ENCODE assay signal across 8 cellular contexts in genomic region chr5:124662261-124662781, GRCh38.
DNase-seq lines count a peak whose midpoint lies in the region; TF ChIP-seq lines count a peak whose summit lies in the region.

No MANE protein-coding gene starts in this region.

- H3K4me1 ChIP-seq in colonic mucosa (peaks cover 31% of the 10 kb centered on the region), muscle layer of duodenum (ENCODE audit: control insufficient read depth in 1 of 2, insufficient read depth in 2 of 2, low read length in 2 of 2) (peaks cover 16 to 28% of the 10 kb centered on the region in 2 donors)

- H3K36me3 ChIP-seq in colonic mucosa (no peaks in the 10 kb centered on the region), muscle layer of duodenum (ENCODE audit: control insufficient read depth in 1 of 2, insufficient read depth in 2 of 2, low read length in 2 of 2) (no peaks in the 10 kb centered on the region)

- TF ChIP-seq CTCF in colonic mucosa (IDR thresholded peaks at IDR 0.05): no peak
- no peak for TF ChIP-seq CTCF in GM20000 (IDR thresholded peaks at IDR 0.05; ENCODE audit: extremely low read depth, missing control alignments)

- H3K27ac ChIP-seq in colonic mucosa (peak overlapping the region; percentile 67), muscle layer of duodenum (ENCODE audit: low read length) (peak overlapping the region; percentile 82)

- peak overlapping the region in 1 of 2 donors; percentile 30 for H3K9ac ChIP-seq in colonic mucosa (ENCODE audit: low read depth in 2 of 2, low read length in 2 of 2)

- H3K9me3 ChIP-seq in colonic mucosa: no peaks in the 10 kb centered on the region
- no peaks in the 10 kb centered on the region for H3K9me3 ChIP-seq in muscle layer of duodenum (ENCODE audit: control insufficient read depth in 1 of 2, low read length in 2 of 2)

- no peak overlapping the region for H3K4me3 ChIP-seq in colonic mucosa
- peak overlapping the region in 1 of 2 donors; percentile 28 for H3K4me3 ChIP-seq in muscle layer of duodenum (ENCODE audit: low read depth in 1 of 2, low read length in 2 of 2)

- DNase-seq in DMS79 treated with DMSO at 0.1 percent for 48 hours (lab: John Stamatoyannopoulos, UW) (peak; percentile 22), NCI-H2196 treated with DMSO at 0.1 percent for 48 hours (lab: John Stamatoyannopoulos, UW; ENCODE audit: unreplicated experiment) (peak; percentile 45), colonic mucosa (peak; percentile 56), mesenteric fat pad (ENCODE audit: low spot score) (no peak), GM20000 (ENCODE audit: low spot score) (no peak), RKO (ENCODE audit: low spot score) (no peak)
- DNase-seq in activated CD8-positive, alpha-beta memory T cell treated with anti-CD3 and anti-CD28 coated beads for 24 hours: no peak

- H3K27me3 ChIP-seq in colonic mucosa (no peaks in the 10 kb centered on the region), muscle layer of duodenum (ENCODE audit: low read depth, low read length) (no peaks in the 10 kb centered on the region)

- intact Hi-C loops in colonic mucosa (cut with DNase I): loop anchor here (5.0 kb wide), 1 partner anchor 80 kb away; no protein-coding TSS in a partner anchor

Comparison
In these comparisons a context has a peak if more than half of its experiments do, and no peak if none do; other contexts are left out.
1. DNase-seq: peak in DMS79 treated with DMSO at 0.1 percent for 48 hours (single experiment), NCI-H2196 treated with DMSO at 0.1 percent for 48 hours (single experiment) and colonic mucosa (single experiment); none in activated CD8-positive, alpha-beta memory T cell treated with anti-CD3 and anti-CD28 coated beads for 24 hours (single experiment), mesenteric fat pad (single experiment), GM20000 (single experiment) and RKO (single experiment).